Comparison of ENCODE assay signal across 13 cellular contexts in genomic region chr19:46442808-46443450, GRCh38. TPM values are rescaled to one million over a fixed set of nuclear protein-coding genes. Genes with fewer than 3 reads are reported as not detected.
DNase-seq lines count a peak whose midpoint lies in the region; ATAC-seq and TF ChIP-seq lines count a peak whose summit lies in the region.
"Had no signal": no experiment of that assay in that cellular context is flagged by ENCODE, and none has a peak within 500 bp of the region (broad histone marks: within the 10 kb centered on the region; RNA-seq: fewer than 3 reads in every experiment).

No MANE protein-coding gene starts in this region.

- TF ChIP-seq CTCF in Calu3 (IDR thresholded peaks at IDR 0.05; ENCODE audit: unreplicated experiment): no peak
- no peak for TF ChIP-seq CTCF in omental fat pad (IDR thresholded peaks at IDR 0.05)

- CTCF ChIA-PET in Calu3 (lab: Charles Lee): no interaction called here

- peaks cover 18% of the 10 kb centered on the region for H3K27me3 Mint-ChIP-seq in Calu3 (ENCODE audit: unreplicated experiment)
- H3K27me3 Mint-ChIP-seq: type B pancreatic cell had no signal

- H3K36me3 Mint-ChIP-seq in Calu3 (ENCODE audit: insufficient read depth, unreplicated experiment): no peaks in the 10 kb centered on the region
- H3K36me3 Mint-ChIP-seq: type B pancreatic cell had no signal

- peak; percentile 75 for ATAC-seq in omental fat pad (ENCODE audit: low FRiP score)
- ATAC-seq in HG02623 (IDR thresholded peaks at IDR 0.05; ENCODE audit: unreplicated experiment): no peak
- ATAC-seq in stimulated activated naive CD8-positive, alpha-beta T cell treated with anti-CD3 and anti-CD28 coated beads, Interleukin-15, Interleukin-2, amounts not matched to agents 100 U/mL and 50 U/mL, for 24 hours: no peak

- H3K4me1 Mint-ChIP-seq in Calu3 (ENCODE audit: low read depth, unreplicated experiment): peaks cover 10% of the 10 kb centered on the region
- H3K4me1 Mint-ChIP-seq: H9 had no signal

- intact Hi-C loops in Calu3 (cut with micrococcal nuclease; ENCODE audit: unreplicated experiment): no loop called here

- no peak overlapping the region for H3K27ac Mint-ChIP-seq in Calu3 (ENCODE audit: unreplicated experiment)
- H3K27ac Mint-ChIP-seq: type B pancreatic cell had no signal

- H3K9me3 Mint-ChIP-seq in Calu3 (ENCODE audit: low read depth, unreplicated experiment): no peaks in the 10 kb centered on the region
- H3K9me3 Mint-ChIP-seq: H9, type B pancreatic cell had no signal

- H3K4me3 Mint-ChIP-seq in Calu3 (ENCODE audit: low read depth, unreplicated experiment): no peak overlapping the region
- H3K4me3 Mint-ChIP-seq: H9, type B pancreatic cell had no signal

- no TSS peak for BruUV-seq in Calu3 (replicated peaks; lab: Mats Ljungman, UMichigan)

- DNase-seq in Calu3 (peak; percentile 35), NCI-H446 treated with DMSO at 0.1 percent for 48 hours (lab: John Stamatoyannopoulos, UW) (peak; percentile 41), dedifferentiated amniotic fluid mesenchymal stem cell (ENCODE audit: extremely low spot score) (peak; percentile 68), omental fat pad (ENCODE audit: low spot score) (no peak), retina (no peak)
- no peak for DNase-seq in stimulated activated naive CD8-positive, alpha-beta T cell treated with anti-CD3 and anti-CD28 coated beads, Interleukin-15, Interleukin-2, amounts not matched to agents 100 U/mL and 50 U/mL, for 24 hours
- no peak for DNase-seq in stimulated activated CD4-positive, alpha-beta T cell treated with anti-CD3 and anti-CD28 coated beads, Interleukin-12 subunit alpha, Interleukin-12 subunit beta, amount 100 ng/mL, for 4 hours
- DNase-seq: cerebellar nuclear complex, DMS153, H9, NCI-H345 had no signal

RNA-seq across cellular contexts. Expression of gene PNMA8C, which starts 14.2 kb away (rescaled TPM):
- not detected in 2 replicates for total RNA-seq in Calu3 (2022)
- not detected for total RNA-seq in omental fat pad

RNA-seq across cellular contexts. Expression of gene PNMA8A, which starts 28.4 kb away (rescaled TPM):
- total RNA-seq in Calu3 (2022): 0.49 and 0.61 TPM in 2 replicates
- 1 to 10 TPM in 2 of 4 donors, under 1 TPM in 2; 0.72 to 3.5 (median 1.0) TPM for total RNA-seq in omental fat pad

RNA-seq across cellular contexts. Expression of gene CCDC8, which starts 29.6 kb away (rescaled TPM):
- total RNA-seq in Calu3 (2022) (not detected in 2 replicates), omental fat pad (1 to 10 TPM; 1.7 to 7.1 (median 5.3) TPM)

RNA-seq across cellular contexts. Expression of gene PNMA8B, which starts 52.7 kb away (rescaled TPM):
- total RNA-seq in Calu3 (2022) (not detected in 2 replicates), omental fat pad (1 to 10 TPM in 3 of 4 donors, under 1 TPM in 1; 0.93 to 3.0 (median 1.7) TPM)

Comparison
In these comparisons a context has a peak if more than half of its experiments do, and no peak if none do; other contexts are left out.
1. DNase-seq: peak in Calu3 (single experiment), NCI-H446 treated with DMSO at 0.1 percent for 48 hours (single experiment) and dedifferentiated amniotic fluid mesenchymal stem cell (single experiment); none in omental fat pad (single experiment), stimulated activated naive CD8-positive, alpha-beta T cell treated with anti-CD3 and anti-CD28 coated beads, Interleukin-15, Interleukin-2, amounts not matched to agents 100 U/mL and 50 U/mL, for 24 hours (single experiment), stimulated activated CD4-positive, alpha-beta T cell treated with anti-CD3 and anti-CD28 coated beads, Interleukin-12 subunit alpha, Interleukin-12 subunit beta, amount 100 ng/mL, for 4 hours (single experiment) and retina (single experiment).